9 cellular contexts compared by ENCODE assay signal in genomic region chr10:33211123-33211878, GRCh38.
A peak's percentile ranks its signal among the peaks of the same experiment; 100 is the strongest.
DNase-seq lines count a peak whose midpoint lies in the region; ATAC-seq and TF ChIP-seq lines count a peak whose summit lies in the region.
"Had no signal": no experiment of that assay in that cellular context is flagged by ENCODE, and none has a peak within 500 bp of the region (broad histone marks: within the 10 kb centered on the region; RNA-seq: fewer than 3 reads in every experiment).

No MANE protein-coding gene starts in this region.

- no peak for ATAC-seq in GM19463 (IDR thresholded peaks at IDR 0.05; ENCODE audit: unreplicated experiment)
- no peak for ATAC-seq in HG02623 (IDR thresholded peaks at IDR 0.05; ENCODE audit: unreplicated experiment)

- H3K36me3 ChIP-seq in cardiac muscle cell: peaks cover 85% of the 10 kb centered on the region

- H3K4me3 ChIP-seq in cardiac muscle cell: no peak overlapping the region

- H3K9me3 ChIP-seq in cardiac muscle cell (ENCODE audit: low read depth): no peaks in the 10 kb centered on the region

- TF ChIP-seq CTCF in cardiac muscle cell (IDR thresholded peaks at IDR 0.05; ENCODE audit: low read depth, low read length): no peak

- peaks cover 6% of the 10 kb centered on the region for H3K9me3 Mint-ChIP-seq in activated CD4-positive, alpha-beta memory T cell treated with anti-CD3 and anti-CD28 coated beads, Interleukin-2, amount 10 ng/mL, durations not matched to agents 7 days and 5 days

- no peak overlapping the region for H3K4me3 Mint-ChIP-seq in activated CD4-positive, alpha-beta memory T cell treated with anti-CD3 and anti-CD28 coated beads, Interleukin-2, amount 10 ng/mL, durations not matched to agents 7 days and 5 days

- CTCF ChIA-PET in activated CD4-positive, alpha-beta memory T cell treated with anti-CD3 and anti-CD28 coated beads, Interleukin-2, amount 10 ng/mL, durations not matched to agents 7 days and 5 days (lab: Charles Lee): interaction anchor here (1.7 kb wide), 1 partner anchor 18 kb away, joined by 4 read pairs; no protein-coding TSS in a partner anchor

- H3K36me3 Mint-ChIP-seq in activated CD4-positive, alpha-beta memory T cell treated with anti-CD3 and anti-CD28 coated beads, Interleukin-2, amount 10 ng/mL, durations not matched to agents 7 days and 5 days (ENCODE audit: low read depth): peaks cover 9% of the 10 kb centered on the region

- H3K27me3 ChIP-seq in cardiac muscle cell: no peaks in the 10 kb centered on the region

- peak; percentile 78 for DNase-seq in HCEC 1CT
- peak; percentile 39 for DNase-seq in activated CD4-positive, alpha-beta memory T cell treated with anti-CD3 and anti-CD28 coated beads, Interleukin-2, amount 10 ng/mL, durations not matched to agents 7 days and 5 days
- peak in 1 of 2 donors; percentile 89 for DNase-seq in cardiac muscle cell (ENCODE audit: low read depth in 1 of 2, low spot score in 1 of 2)
- peak in 2 of 3 donors; percentile 2 to 13 for DNase-seq in stimulated activated CD4-positive, alpha-beta T cell treated with anti-CD3 and anti-CD28 coated beads, TNF-alpha, amount 100 ng/mL, for 48 hours (ENCODE audit: low read depth in 3 of 3)
- DNase-seq in DMS153 treated with DMSO at 0.1 percent for 48 hours (lab: John Stamatoyannopoulos, UW; ENCODE audit: unreplicated experiment): no peak
- no peak for DNase-seq in SIG-M5 treated with dmso at 0.1 percent for 504 hours (lab: John Stamatoyannopoulos, UW; ENCODE audit: unreplicated experiment)
- DNase-seq: cortex of kidney had no signal

- POLR2A ChIA-PET in activated CD4-positive, alpha-beta memory T cell treated with anti-CD3 and anti-CD28 coated beads, Interleukin-2, amount 10 ng/mL, durations not matched to agents 7 days and 5 days (lab: Charles Lee): interaction anchor here (1.5 kb wide), 1 partner anchor 72 kb away, joined by 3 read pairs; no protein-coding TSS in a partner anchor

- H3K27me3 Mint-ChIP-seq in activated CD4-positive, alpha-beta memory T cell treated with anti-CD3 and anti-CD28 coated beads, Interleukin-2, amount 10 ng/mL, durations not matched to agents 7 days and 5 days: no peaks in the 10 kb centered on the region

- H3K27ac Mint-ChIP-seq in activated CD4-positive, alpha-beta memory T cell treated with anti-CD3 and anti-CD28 coated beads, Interleukin-2, amount 10 ng/mL, durations not matched to agents 7 days and 5 days: peak overlapping the region; percentile 66

- no peaks in the 10 kb centered on the region for H3K4me1 ChIP-seq in cardiac muscle cell (ENCODE audit: low read depth)

- peak overlapping the region; percentile 34 for H3K27ac ChIP-seq in cardiac muscle cell

- peaks cover 26% of the 10 kb centered on the region for H3K4me1 Mint-ChIP-seq in activated CD4-positive, alpha-beta memory T cell treated with anti-CD3 and anti-CD28 coated beads, Interleukin-2, amount 10 ng/mL, durations not matched to agents 7 days and 5 days

Comparison
In these comparisons a context has a peak if more than half of its experiments do, and no peak if none do; other contexts are left out.
1. DNase-seq: peak in HCEC 1CT (single experiment), activated CD4-positive, alpha-beta memory T cell treated with anti-CD3 and anti-CD28 coated beads, Interleukin-2, amount 10 ng/mL, durations not matched to agents 7 days and 5 days (single experiment) and stimulated activated CD4-positive, alpha-beta T cell treated with anti-CD3 and anti-CD28 coated beads, TNF-alpha, amount 100 ng/mL, for 48 hours (2 of 3); none in DMS153 treated with DMSO at 0.1 percent for 48 hours (single experiment) and SIG-M5 treated with dmso at 0.1 percent for 504 hours (single experiment).